In the genomic region with DNA sequence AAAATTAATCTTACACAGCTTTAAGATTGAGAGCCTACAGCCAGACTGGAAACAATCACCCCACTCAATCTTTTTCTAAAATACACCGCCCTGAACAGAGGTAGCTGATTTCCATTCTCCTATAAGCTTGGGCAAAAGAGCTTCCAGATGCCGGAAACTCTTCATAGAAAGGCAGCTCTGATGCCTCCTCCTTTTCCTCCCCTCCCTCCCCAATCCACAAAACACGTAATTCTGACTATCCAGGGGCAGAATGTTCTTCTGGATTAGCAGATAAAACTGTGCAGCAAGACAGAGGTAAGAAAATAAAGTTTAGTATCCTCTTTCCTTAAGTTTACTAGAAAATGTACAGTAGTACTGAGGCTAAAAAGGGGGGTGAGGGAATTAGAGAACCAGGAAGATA, we compare ENCODE assay signal across 1 cellular context.
TF ChIP-seq lines count a peak whose summit lies in the region.

No MANE protein-coding gene starts in this region.

TF ChIP-seq in GM12878, 131 proteins besides CTCF, POLR2A, EP300 and RAD21:
- TF ChIP-seq, protein P1, sequence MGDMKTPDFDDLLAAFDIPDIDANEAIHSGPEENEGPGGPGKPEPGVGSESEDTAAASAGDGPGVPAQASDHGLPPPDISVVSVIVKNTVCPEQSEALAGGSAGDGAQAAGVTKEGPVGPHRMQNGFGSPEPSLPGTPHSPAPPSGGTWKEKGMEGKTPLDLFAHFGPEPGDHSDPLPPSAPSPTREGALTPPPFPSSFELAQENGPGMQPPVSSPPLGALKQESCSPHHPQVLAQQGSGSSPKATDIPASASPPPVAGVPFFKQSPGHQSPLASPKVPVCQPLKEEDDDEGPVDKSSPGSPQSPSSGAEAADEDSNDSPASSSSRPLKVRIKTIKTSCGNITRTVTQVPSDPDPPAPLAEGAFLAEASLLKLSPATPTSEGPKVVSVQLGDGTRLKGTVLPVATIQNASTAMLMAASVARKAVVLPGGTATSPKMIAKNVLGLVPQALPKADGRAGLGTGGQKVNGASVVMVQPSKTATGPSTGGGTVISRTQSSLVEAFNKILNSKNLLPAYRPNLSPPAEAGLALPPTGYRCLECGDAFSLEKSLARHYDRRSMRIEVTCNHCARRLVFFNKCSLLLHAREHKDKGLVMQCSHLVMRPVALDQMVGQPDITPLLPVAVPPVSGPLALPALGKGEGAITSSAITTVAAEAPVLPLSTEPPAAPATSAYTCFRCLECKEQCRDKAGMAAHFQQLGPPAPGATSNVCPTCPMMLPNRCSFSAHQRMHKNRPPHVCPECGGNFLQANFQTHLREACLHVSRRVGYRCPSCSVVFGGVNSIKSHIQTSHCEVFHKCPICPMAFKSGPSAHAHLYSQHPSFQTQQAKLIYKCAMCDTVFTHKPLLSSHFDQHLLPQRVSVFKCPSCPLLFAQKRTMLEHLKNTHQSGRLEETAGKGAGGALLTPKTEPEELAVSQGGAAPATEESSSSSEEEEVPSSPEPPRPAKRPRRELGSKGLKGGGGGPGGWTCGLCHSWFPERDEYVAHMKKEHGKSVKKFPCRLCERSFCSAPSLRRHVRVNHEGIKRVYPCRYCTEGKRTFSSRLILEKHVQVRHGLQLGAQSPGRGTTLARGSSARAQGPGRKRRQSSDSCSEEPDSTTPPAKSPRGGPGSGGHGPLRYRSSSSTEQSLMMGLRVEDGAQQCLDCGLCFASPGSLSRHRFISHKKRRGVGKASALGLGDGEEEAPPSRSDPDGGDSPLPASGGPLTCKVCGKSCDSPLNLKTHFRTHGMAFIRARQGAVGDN (IDR thresholded peaks at IDR 0.05) = no peak
- no peak for TF ChIP-seq BHLHE40 (IDR thresholded peaks at IDR 0.05; ENCODE audit: borderline replicate concordance in 1 of 2, low read depth in 2 of 2, low read length in 1 of 2)
- no peak for TF ChIP-seq HDAC6 (IDR thresholded peaks at IDR 0.05; ENCODE audit: unreplicated experiment)
- no peak for TF ChIP-seq CHD4 (IDR thresholded peaks at IDR 0.05)
- TF ChIP-seq, protein P2, sequence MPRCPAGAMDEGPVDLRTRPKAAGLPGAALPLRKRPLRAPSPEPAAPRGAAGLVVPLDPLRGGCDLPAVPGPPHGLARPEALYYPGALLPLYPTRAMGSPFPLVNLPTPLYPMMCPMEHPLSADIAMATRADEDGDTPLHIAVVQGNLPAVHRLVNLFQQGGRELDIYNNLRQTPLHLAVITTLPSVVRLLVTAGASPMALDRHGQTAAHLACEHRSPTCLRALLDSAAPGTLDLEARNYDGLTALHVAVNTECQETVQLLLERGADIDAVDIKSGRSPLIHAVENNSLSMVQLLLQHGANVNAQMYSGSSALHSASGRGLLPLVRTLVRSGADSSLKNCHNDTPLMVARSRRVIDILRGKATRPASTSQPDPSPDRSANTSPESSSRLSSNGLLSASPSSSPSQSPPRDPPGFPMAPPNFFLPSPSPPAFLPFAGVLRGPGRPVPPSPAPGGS (IDR thresholded peaks at IDR 0.05; ENCODE audit: borderline replicate concordance, insufficient read depth, low read depth, low read length, poor library complexity, severe bottlenecking) = no peak
- TF ChIP-seq, protein P3, sequence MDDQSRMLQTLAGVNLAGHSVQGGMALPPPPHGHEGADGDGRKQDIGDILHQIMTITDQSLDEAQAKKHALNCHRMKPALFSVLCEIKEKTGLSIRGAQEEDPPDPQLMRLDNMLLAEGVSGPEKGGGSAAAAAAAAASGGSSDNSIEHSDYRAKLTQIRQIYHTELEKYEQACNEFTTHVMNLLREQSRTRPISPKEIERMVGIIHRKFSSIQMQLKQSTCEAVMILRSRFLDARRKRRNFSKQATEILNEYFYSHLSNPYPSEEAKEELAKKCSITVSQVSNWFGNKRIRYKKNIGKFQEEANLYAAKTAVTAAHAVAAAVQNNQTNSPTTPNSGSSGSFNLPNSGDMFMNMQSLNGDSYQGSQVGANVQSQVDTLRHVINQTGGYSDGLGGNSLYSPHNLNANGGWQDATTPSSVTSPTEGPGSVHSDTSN (IDR thresholded peaks at IDR 0.05; ENCODE audit: insufficient replicate concordance, low read depth, low read length) = no peak
- TF ChIP-seq, protein P4, sequence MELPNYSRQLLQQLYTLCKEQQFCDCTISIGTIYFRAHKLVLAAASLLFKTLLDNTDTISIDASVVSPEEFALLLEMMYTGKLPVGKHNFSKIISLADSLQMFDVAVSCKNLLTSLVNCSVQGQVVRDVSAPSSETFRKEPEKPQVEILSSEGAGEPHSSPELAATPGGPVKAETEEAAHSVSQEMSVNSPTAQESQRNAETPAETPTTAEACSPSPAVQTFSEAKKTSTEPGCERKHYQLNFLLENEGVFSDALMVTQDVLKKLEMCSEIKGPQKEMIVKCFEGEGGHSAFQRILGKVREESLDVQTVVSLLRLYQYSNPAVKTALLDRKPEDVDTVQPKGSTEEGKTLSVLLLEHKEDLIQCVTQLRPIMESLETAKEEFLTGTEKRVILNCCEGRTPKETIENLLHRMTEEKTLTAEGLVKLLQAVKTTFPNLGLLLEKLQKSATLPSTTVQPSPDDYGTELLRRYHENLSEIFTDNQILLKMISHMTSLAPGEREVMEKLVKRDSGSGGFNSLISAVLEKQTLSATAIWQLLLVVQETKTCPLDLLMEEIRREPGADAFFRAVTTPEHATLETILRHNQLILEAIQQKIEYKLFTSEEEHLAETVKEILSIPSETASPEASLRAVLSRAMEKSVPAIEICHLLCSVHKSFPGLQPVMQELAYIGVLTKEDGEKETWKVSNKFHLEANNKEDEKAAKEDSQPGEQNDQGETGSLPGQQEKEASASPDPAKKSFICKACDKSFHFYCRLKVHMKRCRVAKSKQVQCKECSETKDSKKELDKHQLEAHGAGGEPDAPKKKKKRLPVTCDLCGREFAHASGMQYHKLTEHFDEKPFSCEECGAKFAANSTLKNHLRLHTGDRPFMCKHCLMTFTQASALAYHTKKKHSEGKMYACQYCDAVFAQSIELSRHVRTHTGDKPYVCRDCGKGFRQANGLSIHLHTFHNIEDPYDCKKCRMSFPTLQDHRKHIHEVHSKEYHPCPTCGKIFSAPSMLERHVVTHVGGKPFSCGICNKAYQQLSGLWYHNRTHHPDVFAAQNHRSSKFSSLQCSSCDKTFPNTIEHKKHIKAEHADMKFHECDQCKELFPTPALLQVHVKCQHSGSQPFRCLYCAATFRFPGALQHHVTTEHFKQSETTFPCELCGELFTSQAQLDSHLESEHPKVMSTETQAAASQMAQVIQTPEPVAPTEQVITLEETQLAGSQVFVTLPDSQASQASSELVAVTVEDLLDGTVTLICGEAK (IDR thresholded peaks at IDR 0.05; ENCODE audit: borderline replicate concordance) = no peak
- TF ChIP-seq IKZF1 (conservative IDR thresholded peaks at IDR 0.05) = no peak
